ENCODE assay signal across 8 cellular contexts in genomic region chr7:149598721-149599308, GRCh38.
A peak's percentile ranks its signal among the peaks of the same experiment; 100 is the strongest.
DNase-seq lines count a peak whose midpoint lies in the region; ATAC-seq and TF ChIP-seq lines count a peak whose summit lies in the region.

No MANE protein-coding gene starts in this region.

- peaks cover 1% of the 10 kb centered on the region for H3K36me3 ChIP-seq in kidney epithelial cell (ENCODE audit: control insufficient read depth, insufficient read depth, low read length)

- H3K27me3 Mint-ChIP-seq in activated naive CD4-positive, alpha-beta T cell treated with anti-CD3 and anti-CD28 coated beads, Interleukin-2, amount 10 ng/mL, durations not matched to agents 7 days and 5 days, result peaks cover 13% of the 10 kb centered on the region
- no peaks in the 10 kb centered on the region for H3K27me3 Mint-ChIP-seq in IgD-negative memory B cell

- peaks cover 42% of the 10 kb centered on the region for H3K4me1 Mint-ChIP-seq in activated naive CD4-positive, alpha-beta T cell treated with anti-CD3 and anti-CD28 coated beads, Interleukin-2, amount 10 ng/mL, durations not matched to agents 7 days and 5 days
- H3K4me1 Mint-ChIP-seq in IgD-negative memory B cell, result peaks cover 16 to 22% (median 20%) of the 10 kb centered on the region in 3 donors

- H3K27me3 ChIP-seq in kidney epithelial cell (ENCODE audit: control insufficient read depth, insufficient read depth, low read length), result no peaks in the 10 kb centered on the region

- ATAC-seq in HG03354 (IDR thresholded peaks at IDR 0.05; ENCODE audit: poor library complexity, severe bottlenecking, unreplicated experiment) (no peak), HG03565 (IDR thresholded peaks at IDR 0.05; ENCODE audit: unreplicated experiment) (no peak)

- no peaks in the 10 kb centered on the region for H3K9me3 Mint-ChIP-seq in activated naive CD4-positive, alpha-beta T cell treated with anti-CD3 and anti-CD28 coated beads, Interleukin-2, amount 10 ng/mL, durations not matched to agents 7 days and 5 days
- peaks cover 0 to 3% (median 0%) of the 10 kb centered on the region in 3 donors for H3K9me3 Mint-ChIP-seq in IgD-negative memory B cell

- peak overlapping the region; percentile 56 for H3K4me3 Mint-ChIP-seq in activated naive CD4-positive, alpha-beta T cell treated with anti-CD3 and anti-CD28 coated beads, Interleukin-2, amount 10 ng/mL, durations not matched to agents 7 days and 5 days
- H3K4me3 Mint-ChIP-seq in IgD-negative memory B cell, result peak overlapping the region in 2 of 4 donors; percentile 73 to 87

- CTCF ChIA-PET in activated naive CD4-positive, alpha-beta T cell treated with anti-CD3 and anti-CD28 coated beads, Interleukin-2, amount 10 ng/mL, durations not matched to agents 7 days and 5 days (lab: Charles Lee), result interaction anchor here (0.7 to 2.5 kb wide), 26 partner anchors 9 to 388 kb away, joined by 3 to 24 read pairs (median 4); partner anchors contain the start of genes ZNF777 and ZNF783

- peak; percentile 63 for DNase-seq in activated naive CD4-positive, alpha-beta T cell treated with anti-CD3 and anti-CD28 coated beads, Interleukin-2, amount 10 ng/mL, durations not matched to agents 7 days and 5 days
- no peak for DNase-seq in activated naive CD4-positive, alpha-beta T cell treated with Interleukin-2 at 50 U/mL for 16 hours
- DNase-seq in amniotic epithelial cell (ENCODE audit: low read depth) (peak; percentile 58), kidney epithelial cell (ENCODE audit: low read depth) (no peak), NCI-H446 (lab: John Stamatoyannopoulos, UW) (no peak)

- peak; percentile 38 for TF ChIP-seq CTCF in kidney epithelial cell (IDR thresholded peaks at IDR 0.05; ENCODE audit: insufficient read depth, low read length, poor library complexity, severe bottlenecking)

- peak overlapping the region; percentile 89 for H3K27ac Mint-ChIP-seq in activated naive CD4-positive, alpha-beta T cell treated with anti-CD3 and anti-CD28 coated beads, Interleukin-2, amount 10 ng/mL, durations not matched to agents 7 days and 5 days
- H3K27ac Mint-ChIP-seq in IgD-negative memory B cell, result peak overlapping the region; percentile 93 to 98 (median 97)

- no peak overlapping the region for H3K4me3 ChIP-seq in kidney epithelial cell (ENCODE audit: low read depth, low read length)

- H3K36me3 Mint-ChIP-seq in activated naive CD4-positive, alpha-beta T cell treated with anti-CD3 and anti-CD28 coated beads, Interleukin-2, amount 10 ng/mL, durations not matched to agents 7 days and 5 days, result peaks cover 61% of the 10 kb centered on the region
- H3K36me3 Mint-ChIP-seq in IgD-negative memory B cell, result peaks cover 23% of the 10 kb centered on the region

Comparison
In these comparisons a context has a peak if more than half of its experiments do, and no peak if none do; other contexts are left out.
1. DNase-seq: peak in activated naive CD4-positive, alpha-beta T cell treated with anti-CD3 and anti-CD28 coated beads, Interleukin-2, amount 10 ng/mL, durations not matched to agents 7 days and 5 days (single experiment) and amniotic epithelial cell (single experiment); none in activated naive CD4-positive, alpha-beta T cell treated with Interleukin-2 at 50 U/mL for 16 hours (single experiment), kidney epithelial cell (single experiment) and NCI-H446 (0 of 2).